Comparison of ENCODE assay signal across 1 cellular context in the genomic region with DNA sequence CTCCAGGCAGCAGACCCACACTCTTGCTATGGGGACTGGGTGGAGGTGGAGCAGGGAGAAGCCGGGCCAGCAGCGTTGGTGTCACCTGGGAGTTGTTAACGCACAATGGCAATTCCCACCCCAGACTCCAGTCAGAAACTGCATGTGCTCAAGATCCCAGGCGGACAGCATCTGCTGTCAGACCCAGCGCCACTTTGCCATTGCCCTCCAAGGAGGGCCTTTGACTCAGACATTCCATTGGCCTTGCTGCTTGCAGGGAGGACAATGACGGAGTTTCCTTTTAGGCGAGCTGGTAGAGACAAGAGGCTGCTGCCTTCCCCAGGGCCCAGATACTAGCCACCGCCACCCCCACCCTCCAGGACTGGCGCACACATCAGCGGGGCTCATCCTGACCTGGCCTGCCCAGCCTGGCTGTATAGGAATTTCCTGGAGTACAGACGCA.
TF ChIP-seq lines count a peak whose summit lies in the region.

No MANE protein-coding gene starts in this region.

TF ChIP-seq in HepG2, 621 proteins besides CTCF, POLR2A, EP300 and RAD21:
- TF ChIP-seq REL (CRISPR knock-in tag; conservative IDR thresholded peaks at IDR 0.05) = no peak
- peak; percentile 68; the same call in 1 of the 2 replicates for TF ChIP-seq ZBTB33 (CRISPR knock-in tag; IDR thresholded peaks at IDR 0.05)
TF ChIP-seq in HepG2: peak in this region for 1.
